Comparison of ENCODE assay signal across 8 cellular contexts in the genomic region with DNA sequence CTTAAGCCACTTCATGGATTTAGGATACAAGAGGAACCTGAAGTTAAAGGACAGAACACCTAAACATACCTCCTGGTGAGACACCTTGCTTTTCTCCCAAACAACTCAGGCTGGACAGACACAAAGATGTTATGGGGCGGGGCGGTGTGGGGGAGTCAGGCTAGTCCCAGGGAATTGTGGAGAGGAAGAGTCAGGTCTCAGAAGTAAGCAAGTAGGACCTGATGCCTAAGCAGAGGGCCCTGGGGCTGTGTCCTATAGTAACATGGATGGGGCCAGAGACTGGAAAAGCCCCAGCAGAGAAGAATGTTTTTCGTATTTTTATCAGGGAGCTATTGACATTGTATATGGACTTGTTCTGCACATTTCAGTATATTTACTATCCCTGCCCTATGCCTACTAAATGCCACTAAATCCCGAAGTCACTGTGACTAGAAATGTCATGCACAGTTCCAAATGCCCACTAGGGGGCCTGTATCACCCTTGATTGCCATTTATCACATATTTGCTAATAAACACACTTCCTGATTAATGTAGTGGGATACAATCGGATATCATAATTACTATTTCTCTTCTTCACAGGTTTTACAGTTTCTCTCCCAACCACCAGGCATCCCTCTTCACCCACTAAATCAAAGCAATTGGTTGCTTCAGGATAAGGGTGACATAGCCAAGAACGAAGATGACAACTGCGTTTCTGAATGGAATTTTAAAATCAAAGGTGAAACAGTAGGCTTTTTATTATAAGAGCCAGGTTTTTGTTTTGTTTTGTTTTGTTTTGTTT. TPM values are rescaled to one million over a fixed set of nuclear protein-coding genes. Genes with fewer than 3 reads are reported as not detected.
DNase-seq lines count a peak whose midpoint lies in the region; ATAC-seq and TF ChIP-seq lines count a peak whose summit lies in the region.

No MANE protein-coding gene starts in this region.

- no peaks in the 10 kb centered on the region for H3K79me2 ChIP-seq in SU-DHL-6 (ENCODE audit: insufficient read depth, low read length)

- ATAC-seq in GM18519 (IDR thresholded peaks at IDR 0.05; ENCODE audit: low FRiP score, unreplicated experiment), result peak; percentile 63
- ATAC-seq in HG03354 (IDR thresholded peaks at IDR 0.05; ENCODE audit: poor library complexity, severe bottlenecking, unreplicated experiment), result peak; percentile 77

- no peaks in the 10 kb centered on the region for H3K36me3 Mint-ChIP-seq in brain
- H3K36me3 Mint-ChIP-seq in activated T-helper 2 cell treated with anti-CD3 and anti-CD28 coated beads, Interferon-gamma antibody, Interleukin-2, Interleukin-4, amounts not matched to agents 10 μg/mL and 5 μg/mL and 100 μg/mL, durations not matched to agents 14 hours and 24 hours and 36 hours (ENCODE audit: low read depth), result no peaks in the 10 kb centered on the region

- H3K9ac ChIP-seq in SU-DHL-6 (ENCODE audit: low read length), result no peak overlapping the region

- no peaks in the 10 kb centered on the region for H3K27me3 Mint-ChIP-seq in brain
- H3K27me3 Mint-ChIP-seq in activated T-helper 2 cell treated with anti-CD3 and anti-CD28 coated beads, Interferon-gamma antibody, Interleukin-2, Interleukin-4, amounts not matched to agents 10 μg/mL and 5 μg/mL and 100 μg/mL, durations not matched to agents 14 hours and 24 hours and 36 hours (ENCODE audit: low read depth), result peaks cover 6% of the 10 kb centered on the region

- no peaks in the 10 kb centered on the region for H4K20me1 ChIP-seq in SU-DHL-6 (ENCODE audit: low read depth, low read length)

- TF ChIP-seq CTCF in BE2C (IDR thresholded peaks at IDR 0.05; ENCODE audit: low read depth, low read length), result peak; percentile 94
- TF ChIP-seq CTCF in SU-DHL-6 (IDR thresholded peaks at IDR 0.05; ENCODE audit: insufficient read depth, low read length, poor library complexity, severe bottlenecking), result peak; percentile 80
- TF ChIP-seq CTCF in brain (conservative IDR thresholded peaks at IDR 0.05), result peak; percentile 89 to 94

- H3K4me1 ChIP-seq in BE2C, result no peaks in the 10 kb centered on the region

- no peak overlapping the region for H3K4me3 ChIP-seq in BE2C (ENCODE audit: low read depth, low read length)
- no peak overlapping the region for H3K4me3 ChIP-seq in SU-DHL-6 (ENCODE audit: insufficient read depth, low read length, poor library complexity, severe bottlenecking)

- peak overlapping the region; percentile 15 for H2AFZ ChIP-seq in SU-DHL-6 (ENCODE audit: low read depth, low read length, severe bottlenecking)

- no peak overlapping the region for H3K27ac Mint-ChIP-seq in brain
- no peak overlapping the region for H3K27ac Mint-ChIP-seq in activated T-helper 2 cell treated with anti-CD3 and anti-CD28 coated beads, Interferon-gamma antibody, Interleukin-2, Interleukin-4, amounts not matched to agents 10 μg/mL and 5 μg/mL and 100 μg/mL, durations not matched to agents 14 hours and 24 hours and 36 hours

- no peaks in the 10 kb centered on the region for H3K9me2 ChIP-seq in SU-DHL-6 (replicated peaks; ENCODE audit: insufficient read depth, low read length)

- H3K4me2 ChIP-seq in SU-DHL-6 (ENCODE audit: low read depth, low read length, poor library complexity, severe bottlenecking), result no peak overlapping the region

- H3F3A ChIP-seq in SU-DHL-6 (ENCODE audit: insufficient read depth), result no peaks in the 10 kb centered on the region

- H3K4me1 Mint-ChIP-seq in brain, result no peaks in the 10 kb centered on the region
- H3K4me1 Mint-ChIP-seq in activated T-helper 2 cell treated with anti-CD3 and anti-CD28 coated beads, Interferon-gamma antibody, Interleukin-2, Interleukin-4, amounts not matched to agents 10 μg/mL and 5 μg/mL and 100 μg/mL, durations not matched to agents 14 hours and 24 hours and 36 hours (ENCODE audit: low read depth), result peaks cover 8% of the 10 kb centered on the region

- no peak overlapping the region for H3K27ac ChIP-seq in SU-DHL-6 (ENCODE audit: low read depth, low read length)

- H3K27me3 ChIP-seq in BE2C (no peaks in the 10 kb centered on the region), SU-DHL-6 (ENCODE audit: low read length) (no peaks in the 10 kb centered on the region)

- H3K9me3 Mint-ChIP-seq in brain, result peaks cover 0 to 5% (median 0%) of the 10 kb centered on the region in 5 experiments
- no peaks in the 10 kb centered on the region for H3K9me3 Mint-ChIP-seq in activated T-helper 2 cell treated with anti-CD3 and anti-CD28 coated beads, Interferon-gamma antibody, Interleukin-2, Interleukin-4, amounts not matched to agents 10 μg/mL and 5 μg/mL and 100 μg/mL, durations not matched to agents 14 hours and 24 hours and 36 hours

- H3K36me3 ChIP-seq in BE2C (no peaks in the 10 kb centered on the region), SU-DHL-6 (ENCODE audit: low read length) (no peaks in the 10 kb centered on the region)

- H3K9me3 ChIP-seq in BE2C (no peaks in the 10 kb centered on the region; the same call in 1 of the 2 replicates), SU-DHL-6 (ENCODE audit: insufficient read depth, low read length) (no peaks in the 10 kb centered on the region)

- peak overlapping the region in 1 of 5 experiments; percentile 18 for H3K4me3 Mint-ChIP-seq in brain
- H3K4me3 Mint-ChIP-seq in activated T-helper 2 cell treated with anti-CD3 and anti-CD28 coated beads, Interferon-gamma antibody, Interleukin-2, Interleukin-4, amounts not matched to agents 10 μg/mL and 5 μg/mL and 100 μg/mL, durations not matched to agents 14 hours and 24 hours and 36 hours (ENCODE audit: low read depth), result no peak overlapping the region

- intact Hi-C loops in activated T-helper 2 cell treated with anti-CD3 and anti-CD28 coated beads, Interferon-gamma antibody, Interleukin-2, Interleukin-4, amounts not matched to agents 10 μg/mL and 5 μg/mL and 100 μg/mL, durations not matched to agents 14 hours and 24 hours and 36 hours (cut with micrococcal nuclease), result loop anchor here (1.0 to 10.0 kb wide), 3 partner anchors 86 to 193 kb away; no protein-coding TSS in a partner anchor

- DNase-seq in BE2C (peak; percentile 45), inferior parietal cortex (ENCODE audit: extremely low spot score) (peak; percentile 74)
- peak; percentile 31 to 44 for DNase-seq in stimulated activated CD4-positive, alpha-beta T cell treated with anti-CD3 and anti-CD28 coated beads, Interleukin-2, amount 100 ng/mL, for 48 hours
- no peak for DNase-seq in activated T-helper 2 cell treated with anti-CD3 and anti-CD28 coated beads, Interferon-gamma antibody, Interleukin-2, Interleukin-4, amounts not matched to agents 10 μg/mL and 5 μg/mL and 100 μg/mL, durations not matched to agents 14 hours and 24 hours and 36 hours (ENCODE audit: low spot score)

RNA-seq across cellular contexts. Expression of a gene that starts 23.8 kb away (rescaled TPM):
- polyA plus RNA-seq in BE2C (2012; ENCODE audit: insufficient read depth, insufficient read length, low read depth), result 4.3 TPM
- 2.6 TPM for polyA plus RNA-seq in brain (ENCODE audit: insufficient read depth, low read depth, low replicate concordance)
- total RNA-seq in activated T-helper 2 cell treated with anti-CD3 and anti-CD28 coated beads, Interferon-gamma antibody, Interleukin-2, Interleukin-4, amounts not matched to agents 10 μg/mL and 5 μg/mL and 100 μg/mL, durations not matched to agents 14 hours and 24 hours and 36 hours, result 18.5 TPM in 2 replicates

RNA-seq across cellular contexts. Expression of a gene that starts 24.1 kb away (rescaled TPM):
- polyA plus RNA-seq in BE2C (2012; ENCODE audit: insufficient read depth, insufficient read length, low read depth), result 4.0 TPM
- 1.3 TPM for polyA plus RNA-seq in brain (ENCODE audit: insufficient read depth, low read depth, low replicate concordance)
- 8.4 and 8.9 TPM in 2 replicates for total RNA-seq in activated T-helper 2 cell treated with anti-CD3 and anti-CD28 coated beads, Interferon-gamma antibody, Interleukin-2, Interleukin-4, amounts not matched to agents 10 μg/mL and 5 μg/mL and 100 μg/mL, durations not matched to agents 14 hours and 24 hours and 36 hours
